ENCODE assay signal across 13 cellular contexts in genomic region chr22:19870153-19871022, GRCh38. TPM values are rescaled to one million over a fixed set of nuclear protein-coding genes. Genes with fewer than 3 reads are reported as not detected.
A peak's percentile ranks its signal among the peaks of the same experiment; 100 is the strongest.
DNase-seq lines count a peak whose midpoint lies in the region; ATAC-seq and TF ChIP-seq lines count a peak whose summit lies in the region.
"Had no signal": no experiment of that assay in that cellular context is flagged by ENCODE, and none has a peak within 500 bp of the region (broad histone marks: within the 10 kb centered on the region; RNA-seq: fewer than 3 reads in every experiment).

No MANE protein-coding gene starts in this region.

- H3K4me1 Mint-ChIP-seq in stimulated activated effector memory CD8-positive, alpha-beta T cell treated with anti-CD3 and anti-CD28 coated beads, Interleukin-12 subunit alpha, Interleukin-12 subunit beta, amount 100 ng/mL, for 72 hours = no peaks in the 10 kb centered on the region

- H3K9me3 ChIP-seq in WERI-Rb-1 (ENCODE audit: severe bottlenecking) = no peaks in the 10 kb centered on the region

- ATAC-seq in left lobe of liver = no peak
- ATAC-seq in stimulated activated effector memory CD8-positive, alpha-beta T cell treated with anti-CD3 and anti-CD28 coated beads, Interleukin-12 subunit alpha, Interleukin-12 subunit beta, amount 100 ng/mL, for 72 hours = no peak
- no peak for ATAC-seq in HG03520 (IDR thresholded peaks at IDR 0.05; ENCODE audit: unreplicated experiment)
- no peak for ATAC-seq in GM21529 (IDR thresholded peaks at IDR 0.05; ENCODE audit: unreplicated experiment)

- no peaks in the 10 kb centered on the region for H3K27me3 ChIP-seq in WERI-Rb-1 (ENCODE audit: insufficient read depth, low read depth, severe bottlenecking)

- TF ChIP-seq CTCF in WERI-Rb-1 (IDR thresholded peaks at IDR 0.05; ENCODE audit: low read depth, low read length) = peak; percentile 3; the same call in 1 of the 2 replicates

- peak overlapping the region; percentile 17 for H3K27ac Mint-ChIP-seq in stimulated activated effector memory CD8-positive, alpha-beta T cell treated with anti-CD3 and anti-CD28 coated beads, Interleukin-12 subunit alpha, Interleukin-12 subunit beta, amount 100 ng/mL, for 72 hours

- no peak overlapping the region for H3K4me3 Mint-ChIP-seq in stimulated activated effector memory CD8-positive, alpha-beta T cell treated with anti-CD3 and anti-CD28 coated beads, Interleukin-12 subunit alpha, Interleukin-12 subunit beta, amount 100 ng/mL, for 72 hours
- H3K4me3 Mint-ChIP-seq: CD14-positive monocyte had no signal

- H3K36me3 ChIP-seq in WERI-Rb-1 = no peaks in the 10 kb centered on the region; the same call in 1 of the 2 replicates

- no peaks in the 10 kb centered on the region for H3K9me3 Mint-ChIP-seq in stimulated activated effector memory CD8-positive, alpha-beta T cell treated with anti-CD3 and anti-CD28 coated beads, Interleukin-12 subunit alpha, Interleukin-12 subunit beta, amount 100 ng/mL, for 72 hours
- H3K9me3 Mint-ChIP-seq: CD14-positive monocyte had no signal

- H3K36me3 Mint-ChIP-seq in stimulated activated effector memory CD8-positive, alpha-beta T cell treated with anti-CD3 and anti-CD28 coated beads, Interleukin-12 subunit alpha, Interleukin-12 subunit beta, amount 100 ng/mL, for 72 hours = no peaks in the 10 kb centered on the region

- H3K27ac ChIP-seq in WERI-Rb-1 = peak overlapping the region; percentile 78
- H3K27ac ChIP-seq: HL-60 had no signal

- no peak overlapping the region for H3K4me3 ChIP-seq in WERI-Rb-1 (ENCODE audit: low read depth, low read length)

- DNase-seq in NCI-H524 treated with DMSO at 0.1 percent for 48 hours (lab: John Stamatoyannopoulos, UW) (peak; percentile 90), WERI-Rb-1 (peak; percentile 88), left lobe of liver (ENCODE audit: low spot score) (peak; percentile 46), amniotic stem cell (lab: John Stamatoyannopoulos, UW) (no peak)
- no peak for DNase-seq in stimulated activated effector memory CD8-positive, alpha-beta T cell treated with anti-CD3 and anti-CD28 coated beads, Interleukin-12 subunit alpha, Interleukin-12 subunit beta, amount 100 ng/mL, for 72 hours (ENCODE audit: low spot score in 2 of 2)
- DNase-seq: amygdala; NCI-H2081 treated with DMSO at 0.1 percent for 48 hours; stimulated activated CD4-positive, alpha-beta T cell treated with anti-CD3 and anti-CD28 coated beads, Interleukin-4, amount 100 ng/mL, for 4 hours; stimulated activated naive CD4-positive, alpha-beta T cell had no signal

RNA-seq across cellular contexts. Expression of gene GNB1L, which starts 15.7 kb away (rescaled TPM):
- total RNA-seq in left lobe of liver = 4.3 TPM

RNA-seq across cellular contexts. Expression of gene RTL10, which starts 15.7 kb away (rescaled TPM):
- 9.4 TPM for total RNA-seq in left lobe of liver

Comparison
In these comparisons a context has a peak if more than half of its experiments do, and no peak if none do; other contexts are left out.
1. DNase-seq: peak in NCI-H524 treated with DMSO at 0.1 percent for 48 hours (single experiment), WERI-Rb-1 (single experiment) and left lobe of liver (single experiment); none in stimulated activated effector memory CD8-positive, alpha-beta T cell treated with anti-CD3 and anti-CD28 coated beads, Interleukin-12 subunit alpha, Interleukin-12 subunit beta, amount 100 ng/mL, for 72 hours (0 of 2) and amniotic stem cell (single experiment).